Comparison of ENCODE assay signal across 1 cellular context in genomic region chr1:174466607-174467006, GRCh38.
TF ChIP-seq lines count a peak whose summit lies in the region.

No MANE protein-coding gene starts in this region.

TF ChIP-seq in GM23338, 12 proteins besides CTCF, POLR2A, EP300 and RAD21 (continued from another document):
- TF ChIP-seq ETS1 (IDR thresholded peaks at IDR 0.05) (no peak), CREB1 (CRISPR knock-in tag; IDR thresholded peaks at IDR 0.05; ENCODE audit: low read depth) (no peak), ZNF462 (CRISPR knock-in tag; IDR thresholded peaks at IDR 0.05) (no peak), ZNF331 (CRISPR knock-in tag; IDR thresholded peaks at IDR 0.05; ENCODE audit: low read depth) (no peak), REST (IDR thresholded peaks at IDR 0.05; ENCODE audit: unreplicated experiment) (no peak), NANOG (IDR thresholded peaks at IDR 0.05; ENCODE audit: borderline replicate concordance) (no peak)
